ENCODE assay signal across 18 cellular contexts in genomic region chr14:83253870-83254269, GRCh38.
"Had no signal": no experiment of that assay in that cellular context is flagged by ENCODE, and none has a peak within 500 bp of the region (broad histone marks: within the 10 kb centered on the region; RNA-seq: fewer than 3 reads in every experiment).

No MANE protein-coding gene starts in this region.

- H3K27me3 ChIP-seq: esophagus squamous epithelium, ovary, right atrium auricular region, sigmoid colon had no signal

- H3K36me3 Mint-ChIP-seq: memory B cell, mesothelial cell of epicardium, natural killer cell had no signal

- H3K9me3 Mint-ChIP-seq: mesothelial cell of epicardium, neural crest cell had no signal

- H3K27ac ChIP-seq: esophagus squamous epithelium, left ventricle myocardium inferior, lower lobe of right lung, ovary, right atrium auricular region, sigmoid colon, skin epidermis had no signal

- ATAC-seq: natural killer cell had no signal

- H3K4me3 ChIP-seq: esophagus squamous epithelium, left ventricle myocardium inferior, lower lobe of right lung, ovary, right atrium auricular region, sigmoid colon, skin epidermis had no signal

- H3K4me1 ChIP-seq: esophagus squamous epithelium, left ventricle myocardium inferior, lower lobe of right lung, right atrium auricular region had no signal

- H3K9me3 ChIP-seq: esophagus squamous epithelium, left ventricle myocardium inferior, lower lobe of right lung, ovary, right atrium auricular region, sigmoid colon had no signal

- H3K27me3 Mint-ChIP-seq: memory B cell had no signal

- H3K4me3 Mint-ChIP-seq: immature natural killer cell, memory B cell, mesothelial cell of epicardium, natural killer cell, neural crest cell had no signal

- H3K27ac Mint-ChIP-seq: immature natural killer cell, memory B cell, mesothelial cell of epicardium, natural killer cell had no signal

- H3K4me1 Mint-ChIP-seq: immature natural killer cell, memory B cell, natural killer cell, neural crest cell had no signal

- DNase-seq: dermis blood vessel endothelial cell; esophagus squamous epithelium; foreskin fibroblast; immature natural killer cell; left ventricle myocardium inferior; lower lobe of right lung; natural killer cell; nucleus accumbens; ovary; sigmoid colon; stimulated activated CD4-positive, alpha-beta T cell treated with anti-CD3 and anti-CD28 coated beads, Interleukin-2, amount 100 ng/mL, for 24 hours; stimulated activated naive CD4-positive, alpha-beta T cell treated with Interleukin-2 at 50 U/mL for 16 hours; trophoblast cell had no signal

- H3K36me3 ChIP-seq: esophagus squamous epithelium, left ventricle myocardium inferior, lower lobe of right lung, ovary, right atrium auricular region, sigmoid colon had no signal
